14 cellular contexts compared by ENCODE assay signal in the genomic region with DNA sequence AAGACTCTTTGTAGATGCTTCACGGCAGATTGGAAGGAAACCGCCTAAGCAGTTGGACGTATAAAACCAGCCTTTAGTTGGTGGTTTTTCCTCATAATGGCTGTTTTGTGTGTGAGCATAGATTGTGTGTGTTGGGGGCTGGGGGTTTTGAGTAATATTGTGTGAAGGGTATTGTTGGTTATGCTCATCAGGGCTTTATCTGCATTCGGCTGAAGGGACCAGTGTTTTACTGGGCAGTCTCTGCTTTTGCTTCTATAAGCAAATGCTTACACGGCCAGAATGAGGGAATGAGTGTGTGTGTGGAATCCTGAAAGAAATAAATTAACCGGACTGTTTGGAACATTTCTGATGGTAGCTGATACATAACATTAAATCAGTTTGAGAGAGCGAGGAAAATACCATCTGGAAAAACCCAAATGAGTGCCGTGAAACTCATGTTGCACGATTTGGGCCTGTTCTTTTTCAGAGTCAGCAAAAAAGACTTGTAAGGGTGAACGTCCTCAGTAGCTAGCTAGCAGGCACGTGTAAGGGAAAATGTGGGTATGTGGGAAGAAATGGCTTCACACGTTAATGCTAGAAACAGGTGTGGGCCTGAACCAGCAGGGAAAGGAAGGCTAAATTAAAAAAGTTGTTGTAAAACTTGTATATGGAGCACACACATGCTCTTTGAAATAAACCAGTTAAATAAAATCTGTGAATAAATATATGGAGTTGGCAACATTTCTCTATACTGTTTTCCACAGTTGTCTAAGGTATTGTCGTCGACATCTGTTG. TPM values are rescaled to one million over a fixed set of nuclear protein-coding genes. Genes with fewer than 3 reads are reported as not detected.
DNase-seq lines count a peak whose midpoint lies in the region; ATAC-seq and TF ChIP-seq lines count a peak whose summit lies in the region.
"Had no signal": no experiment of that assay in that cellular context is flagged by ENCODE, and none has a peak within 500 bp of the region (broad histone marks: within the 10 kb centered on the region; RNA-seq: fewer than 3 reads in every experiment).

No MANE protein-coding gene starts in this region.

- no peak overlapping the region for H3K9ac ChIP-seq in MM.1S (ENCODE audit: low read length)

- H3K79me2 ChIP-seq in MM.1S (ENCODE audit: low read length), result peaks cover 24% of the 10 kb centered on the region

- H3K27ac ChIP-seq in right atrium auricular region (peak overlapping the region; percentile 90 to 95), uterus (peak overlapping the region; percentile 90 to 93), MM.1S (ENCODE audit: low read length) (no peak overlapping the region)

- intact Hi-C loops in left ventricle myocardium superior (cut with micrococcal nuclease) (no loop called here), uterus (cut with DNase I; ENCODE audit: low total_unique reads) (no loop called here)

- no peak for TF ChIP-seq POLR2A in uterus (IDR thresholded peaks at IDR 0.05)

- no peak overlapping the region for H3K4me2 ChIP-seq in MM.1S (ENCODE audit: low read depth, low read length)

- no peak overlapping the region for H2AFZ ChIP-seq in MM.1S (ENCODE audit: low read length)

- peaks cover 0 to 60% of the 10 kb centered on the region in 2 donors for H3K4me1 ChIP-seq in right atrium auricular region
- H3K4me1 ChIP-seq in uterus, result peaks cover 0 to 19% of the 10 kb centered on the region in 2 donors
- 0 out of 2 replicates have a peak, but pooled peaks cover 5% of the 10 kb centered on the region for H3K4me1 ChIP-seq in MM.1S (ENCODE audit: low read length)

- H3K27me3 ChIP-seq in right atrium auricular region, result no peaks in the 10 kb centered on the region
- no peaks in the 10 kb centered on the region for H3K27me3 ChIP-seq in uterus
- no peaks in the 10 kb centered on the region for H3K27me3 ChIP-seq in MM.1S (replicated peaks; ENCODE audit: insufficient read depth, low read length)

- H3K9me3 ChIP-seq in right atrium auricular region (no peaks in the 10 kb centered on the region), uterus (no peaks in the 10 kb centered on the region), MM.1S (replicated peaks; ENCODE audit: insufficient read depth, low read length) (no peaks in the 10 kb centered on the region)

- H3K4me3 ChIP-seq in right atrium auricular region (peak overlapping the region; percentile 86 to 94), fibroblast of villous mesenchyme (ENCODE audit: low read depth, low read length) (peak overlapping the region; percentile 94), uterus (peak overlapping the region; percentile 76 to 97), MM.1S (ENCODE audit: low read length) (no peak overlapping the region)

- H3K36me3 ChIP-seq in right atrium auricular region, result no peaks in the 10 kb centered on the region
- no peaks in the 10 kb centered on the region for H3K36me3 ChIP-seq in uterus
- H3K36me3 ChIP-seq in MM.1S (replicated peaks; ENCODE audit: insufficient read depth, low read length), result no peaks in the 10 kb centered on the region

- no peaks in the 10 kb centered on the region for H4K20me1 ChIP-seq in MM.1S (ENCODE audit: insufficient read depth, low read length)

- ATAC-seq in left ventricle myocardium superior (no peak), HG02610 (IDR thresholded peaks at IDR 0.05; ENCODE audit: unreplicated experiment) (no peak)

- no peaks in the 10 kb centered on the region for H3K9me2 ChIP-seq in MM.1S (replicated peaks; ENCODE audit: insufficient read depth, low read length)

- DNase-seq in right atrium auricular region (ENCODE audit: low spot score) (no peak), left ventricle myocardium superior (no peak), fibroblast of villous mesenchyme (ENCODE audit: low read depth) (peak; percentile 33), pons (ENCODE audit: low spot score) (peak; percentile 80), uterus (no peak), MM.1S (no peak)
- DNase-seq in NK-92 treated with Interleukin-12 subunit alpha and Interleukin-12 subunit beta, amount 100 ng/mL, for 24 hours (lab: John Stamatoyannopoulos, UW), result no peak
- DNase-seq: activated CD4-positive, alpha-beta T cell treated with anti-CD3 and anti-CD28 coated beads for 4 hours; activated T-cell treated with anti-CD3 and anti-CD28 coated beads, Interleukin-2, amount 50 U/mL, for 24 hours; DMS53; Kasumi-1; NCI-H2081 treated with DMSO at 0.1 percent for 48 hours; small intestine had no signal

- TF ChIP-seq CTCF in right atrium auricular region (IDR thresholded peaks at IDR 0.05) (no peak), fibroblast of villous mesenchyme (IDR thresholded peaks at IDR 0.05; ENCODE audit: insufficient read depth, low read depth, low read length) (no peak), uterus (IDR thresholded peaks at IDR 0.05) (no peak), MM.1S (IDR thresholded peaks at IDR 0.05; ENCODE audit: low read length) (no peak)

- H3F3A ChIP-seq in MM.1S (ENCODE audit: insufficient read depth, low read length), result no peaks in the 10 kb centered on the region

RNA-seq across cellular contexts. Expression of a gene that starts 2.0 kb away (rescaled TPM):
- total RNA-seq in right atrium auricular region (10 to 100 TPM; 47.6 to 68.6 TPM), left ventricle myocardium superior (69.4 TPM), fibroblast of villous mesenchyme (13.5 and 30.2 TPM in 2 replicates), uterus (10 to 100 TPM; 18.2 to 66.0 (median 52.6) TPM)

Comparison
In these comparisons a context has a peak if more than half of its experiments do, and no peak if none do; other contexts are left out.
1. DNase-seq: peak in fibroblast of villous mesenchyme (single experiment) and pons (single experiment); none in right atrium auricular region (single experiment), left ventricle myocardium superior (single experiment), uterus (0 of 2), MM.1S (single experiment) and NK-92 treated with Interleukin-12 subunit alpha and Interleukin-12 subunit beta, amount 100 ng/mL, for 24 hours (single experiment).